ENCODE assay signal across 23 cellular contexts in the genomic region with DNA sequence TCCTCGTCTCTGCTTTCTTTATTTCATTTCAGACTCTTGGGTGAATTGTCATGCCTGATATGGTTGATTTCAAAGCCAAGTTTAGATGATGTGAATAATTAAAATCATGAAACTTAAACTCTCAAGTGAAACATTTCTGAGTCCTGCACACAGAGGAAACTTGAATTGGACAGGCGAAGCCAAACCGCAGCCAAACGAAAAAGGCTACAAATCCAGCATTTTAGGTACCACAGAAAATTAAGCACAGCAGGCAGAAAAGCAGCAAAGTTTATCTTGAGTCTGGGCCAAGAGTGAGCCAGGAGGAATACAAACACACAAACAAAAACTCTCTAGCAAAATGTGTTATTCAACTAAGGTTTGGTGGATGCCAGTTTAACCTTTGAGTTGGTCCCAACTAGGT.
DNase-seq lines count a peak whose midpoint lies in the region; ATAC-seq and TF ChIP-seq lines count a peak whose summit lies in the region.
"Had no signal": no experiment of that assay in that cellular context is flagged by ENCODE, and none has a peak within 500 bp of the region (broad histone marks: within the 10 kb centered on the region; RNA-seq: fewer than 3 reads in every experiment).

No MANE protein-coding gene starts in this region.

- H3K4me2 ChIP-seq in BLaER1 treated with 17β-estradiol and CSF1 and Interleukin-3, amounts not matched to agents 10 nM and 100 nM, result peak overlapping the region in 6 of 11 experiments; percentile 17 to 52 (median 36); a peak in 9 of 22 replicates
- H3K4me2 ChIP-seq: A549 had no signal

- no peaks in the 10 kb centered on the region for H3K27me3 ChIP-seq in BLaER1 treated with 17β-estradiol and CSF1 and Interleukin-3, amounts not matched to agents 10 nM and 100 nM
- H3K27me3 ChIP-seq in sigmoid colon (no peaks in the 10 kb centered on the region), SJCRH30 (no peaks in the 10 kb centered on the region)

- H3K9me3 Mint-ChIP-seq in activated naive CD8-positive, alpha-beta T cell treated with anti-CD3 and anti-CD28 coated beads, Interleukin-2, amount 50 U/mL, for 24 hours, result peaks cover 16% of the 10 kb centered on the region

- peaks cover 9 to 21% (median 11%) of the 10 kb centered on the region in 10 experiments; a peak in 18 of 20 replicates for H3K4me1 ChIP-seq in BLaER1 treated with 17β-estradiol and CSF1 and Interleukin-3, amounts not matched to agents 10 nM and 100 nM
- H3K4me1 ChIP-seq in sigmoid colon, result no peaks in the 10 kb centered on the region
- no peaks in the 10 kb centered on the region for H3K4me1 ChIP-seq in SJCRH30
- H3K4me1 ChIP-seq: A549 had no signal

- intact Hi-C loops in sigmoid colon (cut with DNase I), result no loop called here

- H3K27me3 Mint-ChIP-seq in activated naive CD8-positive, alpha-beta T cell treated with anti-CD3 and anti-CD28 coated beads, Interleukin-2, amount 50 U/mL, for 24 hours, result no peaks in the 10 kb centered on the region

- H3K36me3 Mint-ChIP-seq in activated naive CD8-positive, alpha-beta T cell treated with anti-CD3 and anti-CD28 coated beads, Interleukin-2, amount 50 U/mL, for 24 hours (ENCODE audit: low read depth), result no peaks in the 10 kb centered on the region
- H3K36me3 Mint-ChIP-seq: CD8-positive, alpha-beta memory T cell had no signal

- TF ChIP-seq POLR2A in sigmoid colon (IDR thresholded peaks at IDR 0.05), result no peak

- no peak overlapping the region for H3K4me3 ChIP-seq in AG10803 (ENCODE audit: low read length)
- no peak overlapping the region for H3K4me3 ChIP-seq in BLaER1 treated with 17β-estradiol and CSF1 and Interleukin-3, amounts not matched to agents 10 nM and 100 nM
- no peak overlapping the region for H3K4me3 ChIP-seq in astrocyte of the cerebellum (ENCODE audit: low read depth, low read length)
- no peak overlapping the region for H3K4me3 ChIP-seq in sigmoid colon
- H3K4me3 ChIP-seq in SJCRH30, result no peak overlapping the region
- H3K4me3 ChIP-seq: A549, SK-N-MC had no signal

- no peak overlapping the region for H3K27ac Mint-ChIP-seq in activated naive CD8-positive, alpha-beta T cell treated with anti-CD3 and anti-CD28 coated beads, Interleukin-2, amount 50 U/mL, for 24 hours
- H3K27ac Mint-ChIP-seq: CD14-positive monocyte; CD8-positive, alpha-beta memory T cell had no signal

- in situ Hi-C loops in astrocyte of the cerebellum (cut with HindIII; ENCODE audit: low sequenced_read_pairs), result no loop called here

- H3K4me3 Mint-ChIP-seq in activated naive CD8-positive, alpha-beta T cell treated with anti-CD3 and anti-CD28 coated beads, Interleukin-2, amount 50 U/mL, for 24 hours, result no peak overlapping the region
- H3K4me3 Mint-ChIP-seq: CD14-positive monocyte; CD8-positive, alpha-beta memory T cell had no signal

- ATAC-seq in activated naive CD8-positive, alpha-beta T cell treated with anti-CD3 and anti-CD28 coated beads, Interleukin-2, amount 50 U/mL, for 24 hours, result no peak
- ATAC-seq: A549 had no signal

- H3K36me3 ChIP-seq in BLaER1 treated with 17β-estradiol and CSF1 and Interleukin-3, amounts not matched to agents 10 nM and 100 nM, result no peaks in the 10 kb centered on the region
- no peaks in the 10 kb centered on the region for H3K36me3 ChIP-seq in sigmoid colon
- no peaks in the 10 kb centered on the region for H3K36me3 ChIP-seq in SJCRH30

- no peaks in the 10 kb centered on the region for H4K20me1 ChIP-seq in BLaER1 treated with 17β-estradiol and CSF1 and Interleukin-3, amounts not matched to agents 10 nM and 100 nM

- no peak for TF ChIP-seq EP300 in sigmoid colon (IDR thresholded peaks at IDR 0.05)

- 85 to 87% methylated on average over 4 of the region's 4 CpGs for WGBS in sigmoid colon, 2 donors

- H3K9ac ChIP-seq in BLaER1 treated with 17β-estradiol and CSF1 and Interleukin-3, amounts not matched to agents 10 nM and 100 nM, result no peak overlapping the region

- DNase-seq in AG10803 (ENCODE audit: low read depth) (peak; percentile 8), astrocyte of the cerebellum (ENCODE audit: low read depth) (peak; percentile 73), fibroblast of gingiva (ENCODE audit: low read depth) (peak; percentile 80), sigmoid colon (no peak), SJCRH30 (no peak), NCI-H82 (lab: John Stamatoyannopoulos, UW) (no peak)
- DNase-seq in activated naive CD8-positive, alpha-beta T cell treated with anti-CD3 and anti-CD28 coated beads, Interleukin-2, amount 50 U/mL, for 24 hours, result no peak
- DNase-seq: CD8-positive, alpha-beta memory T cell; H7; NCI-H1092; NCI-H1417 treated with DMSO at 0.1 percent for 48 hours; NCI-H1694 treated with DMSO at 0.1 percent for 48 hours; NCI-H2081; NCI-H345; NCI-H510A treated with DMSO at 0.1 percent for 48 hours; NCI-H748 treated with DMSO at 0.1 percent for 48 hours; SHP77; SW 1271 had no signal

- peaks cover 0 to 14% (median 0%) of the 10 kb centered on the region in 11 experiments; a peak in 5 of 22 replicates for H3K9me3 ChIP-seq in BLaER1 treated with 17β-estradiol and CSF1 and Interleukin-3, amounts not matched to agents 10 nM and 100 nM (replicated peaks in 1 of 11)
- H3K9me3 ChIP-seq in sigmoid colon, result no peaks in the 10 kb centered on the region
- no peaks in the 10 kb centered on the region for H3K9me3 ChIP-seq in SJCRH30 (replicated peaks)

- TF ChIP-seq CTCF in AG10803 (conservative IDR thresholded peaks at IDR 0.05; ENCODE audit: low read length), result no peak
- no peak for TF ChIP-seq CTCF in astrocyte of the cerebellum (IDR thresholded peaks at IDR 0.05; ENCODE audit: low read depth, low read length, missing control alignments)
- no peak for TF ChIP-seq CTCF in sigmoid colon (IDR thresholded peaks at IDR 0.05)

- H3K4me1 Mint-ChIP-seq in activated naive CD8-positive, alpha-beta T cell treated with anti-CD3 and anti-CD28 coated beads, Interleukin-2, amount 50 U/mL, for 24 hours, result no peaks in the 10 kb centered on the region
- H3K4me1 Mint-ChIP-seq: CD8-positive, alpha-beta memory T cell had no signal

- no peak overlapping the region for H3K27ac ChIP-seq in BLaER1 treated with 17β-estradiol and CSF1 and Interleukin-3, amounts not matched to agents 10 nM and 100 nM
- no peak overlapping the region for H3K27ac ChIP-seq in sigmoid colon
- no peak overlapping the region for H3K27ac ChIP-seq in SJCRH30
- H3K27ac ChIP-seq: A549, RWPE1, SK-N-MC had no signal

Comparison
In these comparisons a context has a peak if more than half of its experiments do, and no peak if none do; other contexts are left out.
1. DNase-seq: peak in AG10803 (single experiment), astrocyte of the cerebellum (single experiment) and fibroblast of gingiva (single experiment); none in activated naive CD8-positive, alpha-beta T cell treated with anti-CD3 and anti-CD28 coated beads, Interleukin-2, amount 50 U/mL, for 24 hours (single experiment), sigmoid colon (single experiment), SJCRH30 (0 of 2) and NCI-H82 (single experiment).